22 cellular contexts compared by ENCODE assay signal in genomic region chr4:55762815-55763214, GRCh38. TPM values are rescaled to one million over a fixed set of nuclear protein-coding genes. Genes with fewer than 3 reads are reported as not detected.
"Had no signal": no experiment of that assay in that cellular context is flagged by ENCODE, and none has a peak within 500 bp of the region (broad histone marks: within the 10 kb centered on the region; RNA-seq: fewer than 3 reads in every experiment).

No MANE protein-coding gene starts in this region.

- H3K27ac Mint-ChIP-seq: activated CD8-positive, alpha-beta T cell treated with anti-CD3 and anti-CD28 coated beads for 36 hours; activated naive CD4-positive, alpha-beta T cell treated with anti-CD3 and anti-CD28 coated beads, Interleukin-2, amount 50 U/mL, for 72 hours; nephron; WTC11 had no signal

- H3K9me3 Mint-ChIP-seq: activated CD8-positive, alpha-beta T cell treated with anti-CD3 and anti-CD28 coated beads for 36 hours; activated naive CD4-positive, alpha-beta T cell treated with anti-CD3 and anti-CD28 coated beads, Interleukin-2, amount 50 U/mL, for 72 hours; activated T-cell treated with anti-CD3 and anti-CD28 coated beads, Interleukin-2, amount 50 U/mL, for 4 hours; nephron; WTC11 had no signal

- H3K36me3 Mint-ChIP-seq: activated naive CD4-positive, alpha-beta T cell treated with anti-CD3 and anti-CD28 coated beads, Interleukin-2, amount 50 U/mL, for 72 hours; WTC11 had no signal

- DNase-seq: activated CD4-positive, alpha-beta T cell treated with anti-CD3 and anti-CD28 coated beads for 4 hours; activated CD8-positive, alpha-beta T cell treated with anti-CD3 and anti-CD28 coated beads for 36 hours; activated gamma-delta T cell; activated T-cell treated with anti-CD3 and anti-CD28 coated beads, Interleukin-2, amount 50 U/mL, for 4 hours; amniotic stem cell; body of pancreas; central memory CD4-positive, alpha-beta T cell; colonic mucosa; mesendoderm; ovary; sigmoid colon; stimulated activated CD4-positive, alpha-beta T cell treated with anti-CD3 and anti-CD28 coated beads, Interleukin-1b, Interleukin-23, amount 100 ng/mL, for 48 hours; stomach; testis; upper lobe of right lung had no signal

- H3K4me1 ChIP-seq: body of pancreas, colonic mucosa, foreskin keratinocyte, sigmoid colon, testis, upper lobe of right lung had no signal

- H3K4me3 ChIP-seq: body of pancreas, colonic mucosa, esophagus muscularis mucosa, ovary, sigmoid colon, stomach, testis, upper lobe of right lung had no signal

- H3K27me3 ChIP-seq: body of pancreas, colonic mucosa, esophagus muscularis mucosa, foreskin keratinocyte, ovary, sigmoid colon, stomach, testis, upper lobe of right lung had no signal

- H3K27ac ChIP-seq: body of pancreas, colonic mucosa, esophagus muscularis mucosa, foreskin keratinocyte, ovary, sigmoid colon, stomach, testis, upper lobe of right lung had no signal

- H3K36me3 ChIP-seq: colonic mucosa, esophagus muscularis mucosa, ovary, sigmoid colon, stomach, upper lobe of right lung had no signal

- H3K9me3 ChIP-seq: body of pancreas, colonic mucosa, esophagus muscularis mucosa, ovary, sigmoid colon, stomach, testis, upper lobe of right lung had no signal

- H3K4me3 Mint-ChIP-seq: activated CD8-positive, alpha-beta T cell treated with anti-CD3 and anti-CD28 coated beads for 36 hours; activated T-cell treated with anti-CD3 and anti-CD28 coated beads, Interleukin-2, amount 50 U/mL, for 4 hours; nephron; WTC11 had no signal

- H3K4me1 Mint-ChIP-seq: nephron had no signal

RNA-seq across cellular contexts. Expression of gene EXOC1L, which starts 56.8 kb away (rescaled TPM):
- total RNA-seq: activated CD8-positive, alpha-beta T cell treated with anti-CD3 and anti-CD28 coated beads for 36 hours; activated naive CD4-positive, alpha-beta T cell treated with anti-CD3 and anti-CD28 coated beads, Interleukin-2, amount 50 U/mL, for 72 hours; activated T-cell treated with anti-CD3 and anti-CD28 coated beads, Interleukin-2, amount 50 U/mL, for 4 hours; body of pancreas; colonic mucosa; esophagus muscularis mucosa; foreskin keratinocyte; kidney epithelial cell; lower leg skin; ovary; sigmoid colon; upper lobe of right lung; WTC11 had no signal
